In the genomic region with DNA sequence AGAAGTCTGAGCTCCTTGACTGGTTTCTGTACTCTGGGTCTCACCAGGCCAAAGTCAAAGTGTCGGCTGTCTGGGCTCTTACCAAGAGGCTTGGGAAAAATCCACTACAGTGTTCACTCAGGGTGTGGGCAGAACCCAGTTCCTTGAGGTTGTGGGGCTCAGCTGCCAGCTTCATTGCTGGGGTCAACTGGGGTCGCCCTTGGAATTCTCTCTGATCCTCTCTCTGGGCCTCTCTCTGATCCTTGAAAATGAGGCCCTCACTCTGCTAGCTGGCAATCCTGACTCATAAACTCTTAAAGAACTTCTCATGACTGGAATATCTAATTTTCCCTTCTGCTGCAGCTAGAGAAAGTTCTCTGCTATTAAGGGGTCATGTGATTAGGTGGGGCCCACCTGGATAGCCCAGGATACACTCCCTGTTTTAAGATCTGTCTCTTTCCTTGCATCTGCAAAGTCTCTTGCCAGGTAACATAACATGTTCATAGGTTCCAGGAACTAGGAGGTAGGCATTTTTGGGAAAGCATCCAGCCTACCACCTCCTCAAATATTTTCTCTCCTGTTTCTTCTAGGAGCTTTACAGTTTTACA, we compare ENCODE assay signal across 19 cellular contexts.
DNase-seq lines count a peak whose midpoint lies in the region; ATAC-seq and TF ChIP-seq lines count a peak whose summit lies in the region.
"Had no signal": no experiment of that assay in that cellular context is flagged by ENCODE, and none has a peak within 500 bp of the region (broad histone marks: within the 10 kb centered on the region; RNA-seq: fewer than 3 reads in every experiment).

No MANE protein-coding gene starts in this region.

- no peaks in the 10 kb centered on the region for H3K9me3 ChIP-seq in HEK293 (ENCODE audit: control insufficient read depth, insufficient read depth, low read depth, low read length)
- H3K9me3 ChIP-seq: breast epithelium had no signal

- H3K4me3 ChIP-seq in HEK293 (ENCODE audit: low read depth, low read length) (no peak overlapping the region), retinal pigment epithelial cell (ENCODE audit: low read length) (no peak overlapping the region)
- H3K4me3 ChIP-seq: breast epithelium, heart left ventricle had no signal

- H3K27ac ChIP-seq in HEK293 (ENCODE audit: extremely low read depth, low read depth, low read length): no peak overlapping the region
- H3K27ac ChIP-seq: heart left ventricle had no signal

- ATAC-seq in HG03439 (IDR thresholded peaks at IDR 0.05; ENCODE audit: unreplicated experiment) (no peak), GM18870 (IDR thresholded peaks at IDR 0.05; ENCODE audit: unreplicated experiment) (no peak)
- ATAC-seq: heart left ventricle, right cardiac atrium had no signal

- H3K4me1 ChIP-seq in HEK293 (ENCODE audit: control insufficient read depth, insufficient read depth, low read length): no peaks in the 10 kb centered on the region
- H3K4me1 ChIP-seq: breast epithelium, heart left ventricle had no signal

- DNase-seq in amniotic epithelial cell (ENCODE audit: low read depth) (peak; percentile 46), islet precursor cell (peak; percentile 18), retinal pigment epithelial cell (ENCODE audit: low read depth) (peak; percentile 45)
- DNase-seq in stimulated activated CD4-positive, alpha-beta T cell treated with anti-CD3 and anti-CD28 coated beads, Interleukin-4, amount 100 ng/mL, for 1 hour: no peak
- DNase-seq: activated B cell treated with CpG ODN at 0.5 μM for 24 hours; activated CD4-positive, alpha-beta T cell treated with anti-CD3 and anti-CD28 coated beads, Interleukin-2, amount 50 U/mL, for 4 hours; activated CD8-positive, alpha-beta memory T cell treated with anti-CD3 and anti-CD28 coated beads, Interleukin-2, amount 50 U/mL, for 4 hours; activated effector memory CD4-positive, alpha-beta T cell treated with Interleukin-2 at 50 U/mL for 16 hours; cortex of kidney; H7; heart left ventricle; KBM-7; NCI-H146; NCI-H69; right cardiac atrium had no signal

- H3K36me3 ChIP-seq in HEK293 (ENCODE audit: control insufficient read depth in 2 of 2, insufficient read depth in 1 of 2, low read length in 2 of 2): no peaks in the 10 kb centered on the region
- H3K36me3 ChIP-seq: breast epithelium, heart left ventricle had no signal

- POLR2A ChIA-PET in HEK293 (lab: Yijun Ruan, JAX): no interaction called here

- TF ChIP-seq CTCF in HEK293 (tag by site-specific recombination; IDR thresholded peaks at IDR 0.05) (no peak), retinal pigment epithelial cell (conservative IDR thresholded peaks at IDR 0.05; ENCODE audit: low read depth, low read length) (no peak)

- CTCF ChIA-PET in HEK293 (lab: Yijun Ruan, JAX): interaction anchor here (0.6 to 1.0 kb wide), 2 partner anchors 87 to 884 kb away, joined by 5 to 6 read pairs; no protein-coding TSS in a partner anchor

TF ChIP-seq in HEK293, 187 proteins besides CTCF, POLR2A, EP300 and RAD21:
- TF ChIP-seq ZFP69B (tag by site-specific recombination; IDR thresholded peaks at IDR 0.05): peak; percentile 65; the same call in 1 of the 2 replicates
- no peak for TF ChIP-seq ZNF658 (tag by site-specific recombination; IDR thresholded peaks at IDR 0.05)
- TF ChIP-seq, protein P1, sequence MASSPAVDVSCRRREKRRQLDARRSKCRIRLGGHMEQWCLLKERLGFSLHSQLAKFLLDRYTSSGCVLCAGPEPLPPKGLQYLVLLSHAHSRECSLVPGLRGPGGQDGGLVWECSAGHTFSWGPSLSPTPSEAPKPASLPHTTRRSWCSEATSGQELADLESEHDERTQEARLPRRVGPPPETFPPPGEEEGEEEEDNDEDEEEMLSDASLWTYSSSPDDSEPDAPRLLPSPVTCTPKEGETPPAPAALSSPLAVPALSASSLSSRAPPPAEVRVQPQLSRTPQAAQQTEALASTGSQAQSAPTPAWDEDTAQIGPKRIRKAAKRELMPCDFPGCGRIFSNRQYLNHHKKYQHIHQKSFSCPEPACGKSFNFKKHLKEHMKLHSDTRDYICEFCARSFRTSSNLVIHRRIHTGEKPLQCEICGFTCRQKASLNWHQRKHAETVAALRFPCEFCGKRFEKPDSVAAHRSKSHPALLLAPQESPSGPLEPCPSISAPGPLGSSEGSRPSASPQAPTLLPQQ (tag by site-specific recombination; IDR thresholded peaks at IDR 0.05): peak; percentile 87
TF ChIP-seq in HEK293: peak in this region for 2.
